ENCODE assay signal across 11 cellular contexts in the genomic region with DNA sequence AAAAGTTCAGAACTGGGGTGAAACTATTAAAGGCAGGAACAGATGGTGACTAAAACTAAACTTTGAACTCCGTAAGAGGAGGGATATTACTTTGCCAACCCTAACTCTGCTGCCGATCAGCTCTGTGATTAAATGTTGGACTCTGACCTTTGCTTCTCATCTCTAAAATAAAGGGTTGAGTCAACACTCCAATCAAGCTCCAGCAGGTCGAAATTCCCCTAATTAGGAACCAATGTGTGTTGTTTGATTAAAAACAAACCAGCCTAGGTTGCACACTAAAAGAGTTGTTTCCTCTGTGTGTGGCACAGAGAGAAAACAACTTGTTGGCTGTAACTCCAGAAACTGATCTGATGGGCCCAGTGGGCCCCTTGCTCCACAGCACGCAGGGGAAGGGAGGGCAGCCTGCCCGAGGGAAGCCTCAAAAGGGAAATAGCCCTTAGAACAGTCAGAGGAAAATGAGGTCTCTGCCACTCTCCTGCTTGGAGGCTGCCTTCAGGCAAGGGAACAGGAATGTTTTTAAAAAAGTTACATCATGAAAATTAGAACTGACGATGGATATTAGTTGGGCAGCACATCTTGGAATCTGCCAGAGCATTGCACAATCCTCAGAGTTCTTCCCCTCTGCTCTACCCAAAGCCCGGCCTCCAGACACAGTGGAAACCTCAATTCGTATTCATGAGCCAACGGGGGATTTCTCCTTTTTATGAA.
DNase-seq lines count a peak whose midpoint lies in the region; ATAC-seq and TF ChIP-seq lines count a peak whose summit lies in the region.
"Had no signal": no experiment of that assay in that cellular context is flagged by ENCODE, and none has a peak within 500 bp of the region (broad histone marks: within the 10 kb centered on the region; RNA-seq: fewer than 3 reads in every experiment).

No MANE protein-coding gene starts in this region.

- no peak for DNase-seq in Right ventricle myocardium inferior (ENCODE audit: missing footprints)
- no peak for DNase-seq in cardiac septum (ENCODE audit: low spot score)
- DNase-seq in epidermal melanocyte (ENCODE audit: insufficient read length, low spot score) = peak; percentile 23
- peak; percentile 35 for DNase-seq in myocyte (ENCODE audit: low read depth)
- DNase-seq in hypothalamus (lab: John Stamatoyannopoulos, UW) = no peak
- no peak for DNase-seq in G401 (ENCODE audit: low spot score)
- no peak for DNase-seq in smooth muscle cell (lab: John Stamatoyannopoulos, UW; ENCODE audit: unreplicated experiment)
- DNase-seq: NCI-H187 treated with DMSO at 0.1 percent for 48 hours had no signal

- no peaks in the 10 kb centered on the region for H3K27me3 ChIP-seq in smooth muscle cell (ENCODE audit: low read depth)
- H3K27me3 ChIP-seq: BLaER1 had no signal

- in situ Hi-C loops in G401 (cut with HindIII; ENCODE audit: low sequenced_read_pairs) = no loop called here

- no peak overlapping the region for H3K27ac ChIP-seq in smooth muscle cell (ENCODE audit: low read depth)
- H3K27ac ChIP-seq: BLaER1 had no signal

- no peaks in the 10 kb centered on the region for H4K20me1 ChIP-seq in smooth muscle cell (ENCODE audit: low read depth)
- H4K20me1 ChIP-seq: BLaER1 had no signal

- H2AFZ ChIP-seq in smooth muscle cell (ENCODE audit: low read depth) = no peak overlapping the region

- intact Hi-C loops in Right ventricle myocardium inferior (cut with DNase I) = no loop called here
- intact Hi-C loops in cardiac septum (cut with DNase I) = no loop called here

- H3K79me2 ChIP-seq in smooth muscle cell (ENCODE audit: low read depth) = no peaks in the 10 kb centered on the region

- no peaks in the 10 kb centered on the region for H3K36me3 ChIP-seq in smooth muscle cell (ENCODE audit: low read depth)
- H3K36me3 ChIP-seq: BLaER1 had no signal

- H3K4me2 ChIP-seq in smooth muscle cell = no peak overlapping the region
- H3K4me2 ChIP-seq: BLaER1 had no signal

- no peak overlapping the region for H3K9ac ChIP-seq in smooth muscle cell (ENCODE audit: low read depth)
- H3K9ac ChIP-seq: BLaER1 had no signal

- whole genome bisulfite sequencing in smooth muscle cell (ENCODE audit: low lambda C conversion rate) = 78% methylated on average over 9 of the region's 9 CpGs

- no peak overlapping the region for H3K4me3 ChIP-seq in smooth muscle cell
- H3K4me3 ChIP-seq: BLaER1 had no signal

- TF ChIP-seq CTCF in smooth muscle cell (IDR thresholded peaks at IDR 0.05; ENCODE audit: borderline replicate concordance, insufficient read depth, poor library complexity, severe bottlenecking) = no peak

- ATAC-seq in Right ventricle myocardium inferior = peak; percentile 92
- ATAC-seq in HG02763 (IDR thresholded peaks at IDR 0.05; ENCODE audit: unreplicated experiment) = no peak
- ATAC-seq: activated naive CD4-positive, alpha-beta T cell treated with anti-CD3 and anti-CD28 coated beads, Interleukin-2, amount 50 U/mL, for 72 hours had no signal

- H3K4me1 ChIP-seq in smooth muscle cell (ENCODE audit: low read depth) = no peaks in the 10 kb centered on the region
- H3K4me1 ChIP-seq: BLaER1 had no signal

- no peaks in the 10 kb centered on the region for H3K9me3 ChIP-seq in smooth muscle cell (replicated peaks; ENCODE audit: low read depth)
- H3K9me3 ChIP-seq: BLaER1 had no signal

- H3F3A ChIP-seq in smooth muscle cell (ENCODE audit: low read depth) = no peaks in the 10 kb centered on the region

Comparison
In these comparisons a context has a peak if more than half of its experiments do, and no peak if none do; other contexts are left out.
1. DNase-seq: peak in epidermal melanocyte (single experiment) and myocyte (single experiment); none in Right ventricle myocardium inferior (single experiment), cardiac septum (single experiment), hypothalamus (0 of 51), G401 (single experiment) and smooth muscle cell (single experiment).